In the genomic region with DNA sequence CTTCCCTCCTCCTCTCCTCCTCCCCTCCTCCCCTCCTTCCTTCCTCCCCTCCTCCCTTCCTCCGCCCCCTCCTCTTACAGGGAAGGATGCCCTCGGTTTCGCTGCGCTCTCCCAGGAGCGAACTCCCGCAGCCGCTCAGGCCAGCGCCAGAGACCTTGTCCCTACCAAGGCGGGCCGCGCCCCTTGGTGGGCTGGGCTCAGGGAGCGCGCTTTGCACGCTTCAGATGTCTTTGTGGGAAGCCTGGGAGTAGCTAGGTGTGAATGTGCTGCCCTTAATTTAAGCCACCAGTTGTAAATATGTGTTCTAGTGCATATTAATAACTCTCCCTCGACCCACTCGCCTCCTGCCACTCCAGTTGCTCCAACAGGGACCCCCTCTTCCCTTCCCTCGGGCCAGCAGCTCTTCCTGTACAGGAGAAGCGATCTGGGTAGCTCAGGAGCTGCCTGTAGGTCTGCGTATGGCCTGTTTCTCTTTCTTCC, we compare ENCODE assay signal across 1 cellular context.
TF ChIP-seq lines count a peak whose summit lies in the region.

No MANE protein-coding gene starts in this region.

TF ChIP-seq in IMR-90, 13 proteins besides CTCF, POLR2A, EP300 and RAD21 (continued from another document):
- TF ChIP-seq BHLHE40 (IDR thresholded peaks at IDR 0.05; ENCODE audit: low read depth, low read length), result no peak
- TF ChIP-seq RCOR1 (IDR thresholded peaks at IDR 0.05; ENCODE audit: insufficient replicate concordance, low read length), result no peak
- TF ChIP-seq, protein P1, sequence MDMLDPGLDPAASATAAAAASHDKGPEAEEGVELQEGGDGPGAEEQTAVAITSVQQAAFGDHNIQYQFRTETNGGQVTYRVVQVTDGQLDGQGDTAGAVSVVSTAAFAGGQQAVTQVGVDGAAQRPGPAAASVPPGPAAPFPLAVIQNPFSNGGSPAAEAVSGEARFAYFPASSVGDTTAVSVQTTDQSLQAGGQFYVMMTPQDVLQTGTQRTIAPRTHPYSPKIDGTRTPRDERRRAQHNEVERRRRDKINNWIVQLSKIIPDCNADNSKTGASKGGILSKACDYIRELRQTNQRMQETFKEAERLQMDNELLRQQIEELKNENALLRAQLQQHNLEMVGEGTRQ (IDR thresholded peaks at IDR 0.05; ENCODE audit: low read depth, low read length), result no peak
- TF ChIP-seq FOS (IDR thresholded peaks at IDR 0.05; ENCODE audit: low read depth, low read length), result no peak
- no peak for TF ChIP-seq CEBPB (IDR thresholded peaks at IDR 0.05; ENCODE audit: low read depth, low read length)
- TF ChIP-seq MAFK (IDR thresholded peaks at IDR 0.05; ENCODE audit: low read depth, low read length), result no peak
- TF ChIP-seq SMC3 (IDR thresholded peaks at IDR 0.05; ENCODE audit: low read depth, low read length), result no peak
- TF ChIP-seq CHD1 (IDR thresholded peaks at IDR 0.05; ENCODE audit: low read depth, low read length), result no peak
- no peak for TF ChIP-seq RFX5 (IDR thresholded peaks at IDR 0.05; ENCODE audit: low read depth, low read length)
- no peak for TF ChIP-seq MXI1 (IDR thresholded peaks at IDR 0.05; ENCODE audit: borderline replicate concordance, low read depth, low read length)
- TF ChIP-seq NFE2L2 (IDR thresholded peaks at IDR 0.05; ENCODE audit: low read depth, low read length), result no peak
- TF ChIP-seq, protein P2, sequence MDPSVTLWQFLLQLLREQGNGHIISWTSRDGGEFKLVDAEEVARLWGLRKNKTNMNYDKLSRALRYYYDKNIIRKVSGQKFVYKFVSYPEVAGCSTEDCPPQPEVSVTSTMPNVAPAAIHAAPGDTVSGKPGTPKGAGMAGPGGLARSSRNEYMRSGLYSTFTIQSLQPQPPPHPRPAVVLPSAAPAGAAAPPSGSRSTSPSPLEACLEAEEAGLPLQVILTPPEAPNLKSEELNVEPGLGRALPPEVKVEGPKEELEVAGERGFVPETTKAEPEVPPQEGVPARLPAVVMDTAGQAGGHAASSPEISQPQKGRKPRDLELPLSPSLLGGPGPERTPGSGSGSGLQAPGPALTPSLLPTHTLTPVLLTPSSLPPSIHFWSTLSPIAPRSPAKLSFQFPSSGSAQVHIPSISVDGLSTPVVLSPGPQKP (IDR thresholded peaks at IDR 0.05; ENCODE audit: borderline replicate concordance, low read depth, low read length), result no peak
